8 cellular contexts compared by ENCODE assay signal in the genomic region with DNA sequence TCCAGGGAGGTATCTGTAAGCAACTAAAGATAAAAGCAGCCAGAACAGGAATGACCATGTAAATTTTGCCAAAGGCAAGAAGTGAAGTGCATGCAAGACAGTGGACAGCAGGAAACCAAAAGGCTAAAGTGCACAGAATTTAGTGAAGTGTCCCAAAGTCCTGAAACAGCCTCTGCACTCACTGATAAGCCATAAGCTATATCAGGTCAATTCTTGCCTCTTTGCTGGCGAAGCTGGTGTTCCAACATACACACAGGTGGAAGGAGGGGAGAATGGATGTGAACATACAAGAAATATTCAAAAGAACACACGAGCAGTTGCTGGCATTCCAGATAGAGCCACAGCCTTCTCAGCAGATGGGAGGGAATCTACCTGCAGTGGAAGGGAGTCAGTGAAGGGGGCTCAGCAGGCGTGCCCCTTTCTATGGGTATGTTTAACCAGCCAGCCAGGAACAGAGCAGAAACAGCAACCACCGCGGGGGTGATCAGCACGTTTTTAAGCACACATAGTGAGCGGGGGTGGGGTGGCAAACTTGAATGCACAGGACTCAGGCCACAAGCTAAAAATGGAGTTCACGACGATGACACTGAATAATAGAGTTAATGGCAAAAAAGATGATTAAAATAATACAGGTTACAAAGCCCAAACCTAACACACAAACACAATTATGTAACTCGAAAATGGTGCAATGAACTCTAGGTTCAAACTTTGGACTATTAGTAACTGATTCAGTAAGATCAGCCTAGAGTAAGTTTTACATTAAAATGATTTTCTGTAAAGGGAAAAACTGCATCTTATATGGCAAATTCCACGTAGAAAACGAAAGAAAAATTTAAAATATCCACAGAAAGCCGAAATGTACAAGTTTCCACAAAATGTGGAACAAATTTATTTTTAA. TPM values are rescaled to one million over a fixed set of nuclear protein-coding genes. Genes with fewer than 3 reads are reported as not detected.
DNase-seq lines count a peak whose midpoint lies in the region; ATAC-seq and TF ChIP-seq lines count a peak whose summit lies in the region.

No MANE protein-coding gene starts in this region.

- no peak for ATAC-seq in omental fat pad (ENCODE audit: low FRiP score)
- no peak for ATAC-seq in HG02623 (IDR thresholded peaks at IDR 0.05; ENCODE audit: unreplicated experiment)
- no peak for ATAC-seq in GM21529 (IDR thresholded peaks at IDR 0.05; ENCODE audit: unreplicated experiment)

- DNase-seq in inferior parietal cortex (ENCODE audit: extremely low spot score) (peak; percentile 22), omental fat pad (ENCODE audit: low spot score) (no peak)
- peak; percentile 42 for DNase-seq in stimulated activated CD4-positive, alpha-beta T cell treated with anti-CD3 and anti-CD28 coated beads, Interleukin-15, amount 100 ng/mL, for 24 hours

- H3K27ac ChIP-seq in OCI-LY3 (ENCODE audit: low read length) (no peak overlapping the region), angular gyrus (ENCODE audit: low read depth, low read length) (peak overlapping the region; percentile 92)

- H2AFZ ChIP-seq in OCI-LY3 (ENCODE audit: low read depth, low read length) = peak overlapping the region; percentile 90; the same call in 1 of the 2 replicates

- H3K9ac ChIP-seq in OCI-LY3 (ENCODE audit: low read length) = peak overlapping the region; percentile 70

- H3K4me3 ChIP-seq in GM08714 (ENCODE audit: low read length) (peak overlapping the region; percentile 73), OCI-LY3 (ENCODE audit: low read length) (peak overlapping the region; percentile 95)

- peaks cover 24% of the 10 kb centered on the region for H3K36me3 ChIP-seq in OCI-LY3 (replicated peaks; ENCODE audit: low read depth, low read length)

- no peaks in the 10 kb centered on the region for H3K27me3 ChIP-seq in OCI-LY3 (ENCODE audit: low read depth, low read length)

- peak overlapping the region; percentile 66 for H3K4me2 ChIP-seq in OCI-LY3 (ENCODE audit: low read length)

- no peak for TF ChIP-seq CTCF in OCI-LY3 (IDR thresholded peaks at IDR 0.05; ENCODE audit: low read depth, low read length)
- TF ChIP-seq CTCF in omental fat pad (IDR thresholded peaks at IDR 0.05) = no peak

- peaks cover 10% of the 10 kb centered on the region for H3K4me1 ChIP-seq in OCI-LY3 (ENCODE audit: low read length)

- no peaks in the 10 kb centered on the region for H3K79me2 ChIP-seq in OCI-LY3 (ENCODE audit: low read length)

- no peaks in the 10 kb centered on the region for H4K20me1 ChIP-seq in OCI-LY3 (ENCODE audit: insufficient read depth, low read length)

- no peaks in the 10 kb centered on the region for H3K9me3 ChIP-seq in OCI-LY3 (ENCODE audit: insufficient read depth, low read length)

RNA-seq across cellular contexts. Expression of gene ECI2, which starts 1.2 kb away (rescaled TPM):
- total RNA-seq in omental fat pad = 10 to 100 TPM; 48.8 to 82.2 (median 69.1) TPM

RNA-seq across cellular contexts. Expression of gene FAM217A, which starts 55.3 kb away (rescaled TPM):
- total RNA-seq in omental fat pad = not detected
